Comparison of ENCODE assay signal across 15 cellular contexts in genomic region chr2:185618630-185619029, GRCh38.
A peak's percentile ranks its signal among the peaks of the same experiment; 100 is the strongest.
DNase-seq lines count a peak whose midpoint lies in the region; ATAC-seq, FAIRE-seq and TF ChIP-seq lines count a peak whose summit lies in the region.
"Had no signal": no experiment of that assay in that cellular context is flagged by ENCODE, and none has a peak within 500 bp of the region (broad histone marks: within the 10 kb centered on the region; RNA-seq: fewer than 3 reads in every experiment).

No MANE protein-coding gene starts in this region.

- TF ChIP-seq CTCF in pancreas (IDR thresholded peaks at IDR 0.05) (no peak), Peyer's patch (IDR thresholded peaks at IDR 0.05) (no peak)

- no peak for TF ChIP-seq POLR2A in Peyer's patch (IDR thresholded peaks at IDR 0.05)

- intact Hi-C loops in pancreas (cut with DNase I): no loop called here

- DNase-seq in EL (peak; percentile 53), M059J (ENCODE audit: low read depth) (peak; percentile 43), astrocyte of the hippocampus (ENCODE audit: low read depth, low spot score) (peak; percentile 51), kidney glomerular epithelial cell (lab: John Stamatoyannopoulos, UW) (peak; percentile 79), pancreas (no peak), Peyer's patch (no peak)
- DNase-seq in activated CD4-positive, alpha-beta T cell treated with anti-CD3 and anti-CD28 coated beads, Interleukin-2, amount 50 U/mL, for 4 hours: no peak
- DNase-seq in stimulated activated CD4-positive, alpha-beta T cell treated with anti-CD3 and anti-CD28 coated beads, Interleukin-4, amount 100 ng/mL, for 4 hours: no peak
- DNase-seq: activated CD8-positive, alpha-beta memory T cell treated with anti-CD3 and anti-CD28 coated beads for 24 hours; body of pancreas; Calu3; MM.1S; stimulated activated naive CD4-positive, alpha-beta T cell treated with Interleukin-2 at 50 U/mL for 16 hours had no signal

- WGBS in pancreas, 2 donors: 43 to 52% methylated on average over 1 of the region's 1 CpG

- ATAC-seq in pancreas: no peak
- ATAC-seq: body of pancreas had no signal

- FAIRE-seq in pancreas (lab: Jason Lieb, UNC): no peak
- FAIRE-seq: GM18507, HTR-8/SVneo had no signal

- H3K4me1 ChIP-seq in pancreas (no peaks in the 10 kb centered on the region), Peyer's patch (no peaks in the 10 kb centered on the region)
- H3K4me1 ChIP-seq: body of pancreas had no signal

- H3K9me3 ChIP-seq in pancreas (no peaks in the 10 kb centered on the region), Peyer's patch (no peaks in the 10 kb centered on the region)
- H3K9me3 ChIP-seq: body of pancreas had no signal

- no peak overlapping the region for H3K27ac ChIP-seq in pancreas
- H3K27ac ChIP-seq in Peyer's patch: no peak overlapping the region
- H3K27ac ChIP-seq: body of pancreas had no signal

- H3K36me3 ChIP-seq in pancreas (no peaks in the 10 kb centered on the region), Peyer's patch (no peaks in the 10 kb centered on the region)

- H3K4me3 ChIP-seq in pancreas (no peak overlapping the region), Peyer's patch (no peak overlapping the region)
- H3K4me3 ChIP-seq: body of pancreas had no signal

- H3K27me3 ChIP-seq in pancreas (no peaks in the 10 kb centered on the region), Peyer's patch (no peaks in the 10 kb centered on the region)
- H3K27me3 ChIP-seq: body of pancreas had no signal

Comparison
In these comparisons a context has a peak if more than half of its experiments do, and no peak if none do; other contexts are left out.
1. DNase-seq: peak in EL (single experiment), M059J (single experiment), astrocyte of the hippocampus (single experiment) and kidney glomerular epithelial cell (single experiment); none in pancreas (0 of 6), activated CD4-positive, alpha-beta T cell treated with anti-CD3 and anti-CD28 coated beads, Interleukin-2, amount 50 U/mL, for 4 hours (0 of 2), Peyer's patch (0 of 3) and stimulated activated CD4-positive, alpha-beta T cell treated with anti-CD3 and anti-CD28 coated beads, Interleukin-4, amount 100 ng/mL, for 4 hours (0 of 2).